In genomic region chr15:58526647-58527192, GRCh38 we compare ENCODE assay signal across 18 cellular contexts.
DNase-seq lines count a peak whose midpoint lies in the region; ATAC-seq and TF ChIP-seq lines count a peak whose summit lies in the region.
"Had no signal": no experiment of that assay in that cellular context is flagged by ENCODE, and none has a peak within 500 bp of the region (broad histone marks: within the 10 kb centered on the region; RNA-seq: fewer than 3 reads in every experiment).

No MANE protein-coding gene starts in this region.

- peaks cover 6% of the 10 kb centered on the region for H3K4me1 ChIP-seq in MM.1S (ENCODE audit: low read length)

- H3K36me3 ChIP-seq in MM.1S (replicated peaks; ENCODE audit: insufficient read depth, low read length): no peaks in the 10 kb centered on the region
- H3K36me3 ChIP-seq: esophagus squamous epithelium had no signal

- ATAC-seq in HG02884 (IDR thresholded peaks at IDR 0.05; ENCODE audit: unreplicated experiment) (no peak), HG03097 (IDR thresholded peaks at IDR 0.05; ENCODE audit: low FRiP score, unreplicated experiment) (no peak)
- ATAC-seq: stimulated activated effector memory CD8-positive, alpha-beta T cell treated with anti-CD3 and anti-CD28 coated beads, Interleukin-12 subunit alpha, Interleukin-12 subunit beta, amount 100 ng/mL, for 72 hours had no signal

- no peak overlapping the region for H3K27ac Mint-ChIP-seq in chondrocyte (ENCODE audit: unreplicated experiment)
- H3K27ac Mint-ChIP-seq: memory B cell; nephron progenitor cell; stimulated activated effector memory CD8-positive, alpha-beta T cell treated with anti-CD3 and anti-CD28 coated beads, Interleukin-12 subunit alpha, Interleukin-12 subunit beta, amount 100 ng/mL, for 72 hours had no signal

- H3K79me2 ChIP-seq in MM.1S (ENCODE audit: low read length): no peaks in the 10 kb centered on the region

- no peak overlapping the region for H3K27ac ChIP-seq in MM.1S (ENCODE audit: low read length)

- no peaks in the 10 kb centered on the region for H3F3A ChIP-seq in MM.1S (ENCODE audit: insufficient read depth, low read length)

- H3K9me3 ChIP-seq in MM.1S (replicated peaks; ENCODE audit: insufficient read depth, low read length): no peaks in the 10 kb centered on the region
- H3K9me3 ChIP-seq: esophagus squamous epithelium had no signal

- DNase-seq in Ammon's horn (ENCODE audit: low spot score): peak; percentile 74
- peak; percentile 53 to 75 for DNase-seq in Kasumi-1 (lab: John Stamatoyannopoulos, UW)
- peak; percentile 51 for DNase-seq in chondrocyte (ENCODE audit: low spot score)
- DNase-seq in midbrain (lab: John Stamatoyannopoulos, UW): peak; percentile 27
- no peak for DNase-seq in HUDEP-2 (lab: John Stamatoyannopoulos, UW; ENCODE audit: unreplicated experiment in 76 of 76)
- no peak for DNase-seq in MM.1S
- DNase-seq: activated CD4-positive, CD25-positive, alpha-beta regulatory T cell; effector memory CD4-positive, alpha-beta T cell; esophagus squamous epithelium; H7; immature natural killer cell; NCI-H1930; nephron progenitor cell; SHP77 treated with DMSO at 0.1 percent for 48 hours had no signal

- H2AFZ ChIP-seq in MM.1S (ENCODE audit: low read length): no peak overlapping the region

- H3K4me2 ChIP-seq in MM.1S (ENCODE audit: low read depth, low read length): no peak overlapping the region

- no peaks in the 10 kb centered on the region for H4K20me1 ChIP-seq in MM.1S (ENCODE audit: insufficient read depth, low read length)

- no peak overlapping the region for H3K4me3 ChIP-seq in MM.1S (ENCODE audit: low read length)
- H3K4me3 ChIP-seq: esophagus squamous epithelium had no signal

- H3K4me1 Mint-ChIP-seq in chondrocyte (ENCODE audit: low read depth): peaks cover 45% of the 10 kb centered on the region

- no peaks in the 10 kb centered on the region for H3K27me3 Mint-ChIP-seq in chondrocyte (ENCODE audit: low read depth)

- no peaks in the 10 kb centered on the region for H3K36me3 Mint-ChIP-seq in chondrocyte (ENCODE audit: low read depth)
- H3K36me3 Mint-ChIP-seq: memory B cell had no signal

- no peaks in the 10 kb centered on the region for H3K27me3 ChIP-seq in MM.1S (replicated peaks; ENCODE audit: insufficient read depth, low read length)
- H3K27me3 ChIP-seq: esophagus squamous epithelium had no signal

- H3K9me3 Mint-ChIP-seq in chondrocyte (ENCODE audit: low read depth): no peaks in the 10 kb centered on the region
- H3K9me3 Mint-ChIP-seq: immature natural killer cell; memory B cell; nephron progenitor cell; stimulated activated effector memory CD8-positive, alpha-beta T cell treated with anti-CD3 and anti-CD28 coated beads, Interleukin-12 subunit alpha, Interleukin-12 subunit beta, amount 100 ng/mL, for 72 hours had no signal

- TF ChIP-seq CTCF in chondrocyte (IDR thresholded peaks at IDR 0.05) (no peak), MM.1S (IDR thresholded peaks at IDR 0.05; ENCODE audit: low read length) (no peak)

- H3K4me3 Mint-ChIP-seq in chondrocyte (ENCODE audit: unreplicated experiment): no peak overlapping the region
- H3K4me3 Mint-ChIP-seq: immature natural killer cell; memory B cell; nephron progenitor cell; stimulated activated effector memory CD8-positive, alpha-beta T cell treated with anti-CD3 and anti-CD28 coated beads, Interleukin-12 subunit alpha, Interleukin-12 subunit beta, amount 100 ng/mL, for 72 hours had no signal

- H3K9me2 ChIP-seq in MM.1S (replicated peaks; ENCODE audit: insufficient read depth, low read length): no peaks in the 10 kb centered on the region

- no peak overlapping the region for H3K9ac ChIP-seq in MM.1S (ENCODE audit: low read length)

Comparison
In these comparisons a context has a peak if more than half of its experiments do, and no peak if none do; other contexts are left out.
1. DNase-seq: peak in Ammon's horn (single experiment), Kasumi-1 (2 of 2), chondrocyte (single experiment) and midbrain (single experiment); none in HUDEP-2 (0 of 76) and MM.1S (single experiment).